ENCODE assay signal across 9 cellular contexts in the genomic region with DNA sequence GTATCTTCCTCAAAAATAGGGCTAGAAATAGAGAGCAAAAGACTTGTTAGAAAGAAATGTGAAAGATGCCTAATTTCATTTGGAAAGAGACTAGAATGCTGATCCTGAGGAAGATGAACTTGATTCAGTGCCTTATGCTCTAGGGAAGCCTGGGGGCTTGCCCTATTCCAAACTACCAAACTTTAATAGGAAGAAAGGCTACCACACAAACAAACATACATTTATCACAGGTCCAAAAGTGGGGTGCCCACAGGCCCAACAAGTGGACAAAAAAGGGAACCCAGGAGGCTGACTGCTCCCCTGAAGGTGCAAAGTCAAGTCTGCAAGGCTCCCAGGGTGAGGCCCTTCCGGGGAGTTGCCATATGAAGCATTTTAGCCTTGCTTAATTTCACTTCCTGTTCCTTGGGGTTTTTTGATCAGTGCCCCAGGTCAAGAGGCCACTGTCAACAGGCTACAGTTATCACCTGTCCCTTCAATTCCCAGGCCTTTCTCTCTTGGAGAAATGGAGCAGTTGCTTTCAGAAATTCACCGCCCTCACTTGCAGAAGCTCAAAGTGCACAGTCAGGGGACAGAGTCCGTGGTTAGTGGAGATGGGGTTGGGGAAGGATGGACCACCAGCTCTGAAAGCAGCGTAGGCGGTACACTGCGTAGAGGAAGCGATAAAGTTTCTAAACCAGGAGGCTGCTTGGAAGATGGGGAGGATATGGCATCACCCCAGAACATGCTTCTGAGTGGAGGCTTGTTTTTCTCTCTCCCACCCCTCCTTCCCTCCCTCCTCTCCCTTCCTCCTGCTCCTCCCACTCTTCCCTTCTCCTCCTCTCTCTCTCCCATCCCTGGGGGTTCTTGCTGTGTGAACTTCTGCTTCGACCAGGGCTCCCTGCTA. TPM values are rescaled to one million over a fixed set of nuclear protein-coding genes. Genes with fewer than 3 reads are reported as not detected.
A peak's percentile ranks its signal among the peaks of the same experiment; 100 is the strongest.
DNase-seq lines count a peak whose midpoint lies in the region; ATAC-seq, FAIRE-seq and TF ChIP-seq lines count a peak whose summit lies in the region.
"Had no signal": no experiment of that assay in that cellular context is flagged by ENCODE, and none has a peak within 500 bp of the region (broad histone marks: within the 10 kb centered on the region; RNA-seq: fewer than 3 reads in every experiment).

No MANE protein-coding gene starts in this region.

- no peak overlapping the region for H2AFZ ChIP-seq in GM23248

- FAIRE-seq in GM18507 (lab: Jason Lieb, UNC), result peak; percentile 94
- FAIRE-seq: endometrium had no signal

- H3K9me3 Mint-ChIP-seq in IgD-negative memory B cell, result peaks cover 0 to 4% (median 0%) of the 10 kb centered on the region in 3 donors
- H3K9me3 Mint-ChIP-seq in dendritic cell treated with granulocyte-macrophage colony-stimulating factor and Interleukin-4, amounts not matched to agents 40 ng/mL and 50 ng/mL, for 4 days, result no peaks in the 10 kb centered on the region

- ATAC-seq in GM21528 (IDR thresholded peaks at IDR 0.05; ENCODE audit: low FRiP score, unreplicated experiment), result peak; percentile 88

- TF ChIP-seq CTCF in testis (IDR thresholded peaks at IDR 0.05), result no peak
- TF ChIP-seq CTCF in tibial artery (IDR thresholded peaks at IDR 0.05), result no peak

- intact Hi-C loops in dendritic cell treated with granulocyte-macrophage colony-stimulating factor and Interleukin-4, amounts not matched to agents 40 ng/mL and 50 ng/mL, for 4 days (cut with micrococcal nuclease), result loop anchor here (2.0 to 10.0 kb wide), 4 partner anchors 61 to 236 kb away; a partner anchor contains a TSS
- intact Hi-C loops in testis (cut with DNase I; ENCODE audit: low total_unique reads) (no loop called here), tibial artery (cut with DNase I; ENCODE audit: low total_unique reads) (loop anchor here (5.0 kb wide), 1 partner anchor 146 kb away; no protein-coding TSS in a partner anchor)

- H3K4me3 Mint-ChIP-seq in IgD-negative memory B cell, result peak overlapping the region; percentile 70 to 90 (median 81)
- peak overlapping the region; percentile 57 for H3K4me3 Mint-ChIP-seq in dendritic cell treated with granulocyte-macrophage colony-stimulating factor and Interleukin-4, amounts not matched to agents 40 ng/mL and 50 ng/mL, for 4 days

- H3K4me3 ChIP-seq in testis (no peak overlapping the region), GM23248 (no peak overlapping the region), tibial artery (no peak overlapping the region)

- peak overlapping the region; percentile 96 to 99 (median 96) for H3K27ac Mint-ChIP-seq in IgD-negative memory B cell
- H3K27ac Mint-ChIP-seq in dendritic cell treated with granulocyte-macrophage colony-stimulating factor and Interleukin-4, amounts not matched to agents 40 ng/mL and 50 ng/mL, for 4 days, result peak overlapping the region; percentile 74

- H3K9me3 ChIP-seq in testis, result no peaks in the 10 kb centered on the region
- no peaks in the 10 kb centered on the region for H3K9me3 ChIP-seq in GM23248 (ENCODE audit: low read depth)
- H3K9me3 ChIP-seq in tibial artery, result no peaks in the 10 kb centered on the region

- H3K79me2 ChIP-seq in GM23248 (ENCODE audit: insufficient read depth), result no peaks in the 10 kb centered on the region

- WGBS in testis, 2 donors, result 76 to 84% methylated on average over 8 of the region's 8 CpGs
- 87 to 88% methylated on average over 8 of the region's 8 CpGs for WGBS in GM23248 (ENCODE audit: low coverage in 1 of 2, low lambda C conversion rate in 2 of 2, missing lambda C conversion rate in 2 of 2), 2 experiments

- no peaks in the 10 kb centered on the region for H3K4me1 ChIP-seq in testis
- no peaks in the 10 kb centered on the region for H3K4me1 ChIP-seq in GM23248 (ENCODE audit: insufficient read depth)
- no peaks in the 10 kb centered on the region for H3K4me1 ChIP-seq in tibial artery

- H3K27me3 ChIP-seq in testis (no peaks in the 10 kb centered on the region), GM23248 (replicated peaks; ENCODE audit: insufficient read depth) (no peaks in the 10 kb centered on the region), tibial artery (no peaks in the 10 kb centered on the region)

- H3K36me3 Mint-ChIP-seq in IgD-negative memory B cell, result peaks cover 7% of the 10 kb centered on the region
- no peaks in the 10 kb centered on the region for H3K36me3 Mint-ChIP-seq in dendritic cell treated with granulocyte-macrophage colony-stimulating factor and Interleukin-4, amounts not matched to agents 40 ng/mL and 50 ng/mL, for 4 days (ENCODE audit: low read depth)

- H4K20me1 ChIP-seq in GM23248 (ENCODE audit: insufficient read depth), result no peaks in the 10 kb centered on the region

- peak; percentile 60 for DNase-seq in GM18507 (ENCODE audit: extremely low spot score, insufficient read length, low read depth)
- no peak for DNase-seq in testis
- no peak for DNase-seq in GM23248
- DNase-seq in NK-92 treated with Interleukin-12 subunit alpha and Interleukin-12 subunit beta, amount 100 ng/mL, for 24 hours (lab: John Stamatoyannopoulos, UW), result no peak
- DNase-seq in tibial artery, result no peak

- no peaks in the 10 kb centered on the region for H3K27me3 Mint-ChIP-seq in IgD-negative memory B cell
- no peaks in the 10 kb centered on the region for H3K27me3 Mint-ChIP-seq in dendritic cell treated with granulocyte-macrophage colony-stimulating factor and Interleukin-4, amounts not matched to agents 40 ng/mL and 50 ng/mL, for 4 days

- no peaks in the 10 kb centered on the region for H3F3A ChIP-seq in GM23248 (ENCODE audit: insufficient read depth)

- in situ Hi-C loops in GM23248 (cut with MboI), result no loop called here

- H3K36me3 ChIP-seq in testis (ENCODE audit: low read depth, missing control alignments) (no peaks in the 10 kb centered on the region), GM23248 (ENCODE audit: low read depth) (no peaks in the 10 kb centered on the region), tibial artery (no peaks in the 10 kb centered on the region)

- H3K27ac ChIP-seq in testis, result no peak overlapping the region
- H3K27ac ChIP-seq in GM23248, result no peak overlapping the region
- H3K27ac ChIP-seq in tibial artery, result no peak overlapping the region

- H3K4me1 Mint-ChIP-seq in IgD-negative memory B cell, result peaks cover 54 to 77% (median 66%) of the 10 kb centered on the region in 3 donors
- peaks cover 58% of the 10 kb centered on the region for H3K4me1 Mint-ChIP-seq in dendritic cell treated with granulocyte-macrophage colony-stimulating factor and Interleukin-4, amounts not matched to agents 40 ng/mL and 50 ng/mL, for 4 days (ENCODE audit: low read depth)

- H3K9me2 ChIP-seq in GM23248 (ENCODE audit: insufficient read depth), result no peaks in the 10 kb centered on the region

- no peak overlapping the region for H3K9ac ChIP-seq in GM23248

- H3K4me2 ChIP-seq in GM23248 (ENCODE audit: unreplicated experiment), result no peak overlapping the region

- TF ChIP-seq POLR2A in testis (IDR thresholded peaks at IDR 0.05), result no peak

RNA-seq across cellular contexts. Expression of a gene that starts 36.4 kb away (rescaled TPM):
- 210 TPM for polyA plus RNA-seq in IgD-negative memory B cell
- total RNA-seq in testis, result under 1 TPM; 0.56 to 0.63 TPM
- polyA plus RNA-seq in testis (ENCODE audit: insufficient read depth, low read depth, low replicate concordance), result 0.57 TPM
- 11.9 and 17.2 TPM in 2 replicates for total RNA-seq in GM23248 (2014; rRNA removed; shearing (Covaris generic))
- polyA plus RNA-seq in GM23248 (2016; fragmentation: Nextera tagmentation; extraction: Ambion mirVana), result 16.1 and 17.3 TPM in 2 replicates

Comparison
In these comparisons a context has a peak if more than half of its experiments do, and no peak if none do; other contexts are left out.
1. RNA of a gene that starts 36.4 kb away (polyA plus RNA-seq): 210 TPM in IgD-negative memory B cell (single experiment) and 16.1 to 17.3 TPM in GM23248; 0.57 TPM in testis (single experiment); every median in the first group is over 10 times any median in the second.